Comparison of ENCODE assay signal across 2 cellular contexts in the genomic region with DNA sequence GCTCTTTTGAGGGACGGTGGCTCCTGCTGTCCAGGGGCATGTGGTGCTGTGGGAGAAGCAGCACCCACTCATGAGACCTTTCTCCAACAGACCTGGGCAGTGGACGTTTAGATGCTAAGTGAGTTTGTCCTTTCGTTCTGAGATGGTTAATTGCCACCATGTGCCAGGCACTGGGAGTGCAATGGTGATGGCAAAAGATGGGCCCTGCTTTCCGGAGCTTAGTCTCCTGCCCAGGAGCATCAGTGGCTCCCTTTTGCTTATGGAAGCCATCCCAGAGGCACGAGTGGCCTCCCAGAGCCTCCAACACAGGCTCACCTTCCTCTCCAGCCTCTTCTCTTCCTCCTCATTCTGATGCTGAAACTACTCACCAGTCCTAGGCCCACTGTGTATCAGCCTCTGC.
TF ChIP-seq lines count a peak whose summit lies in the region.

No MANE protein-coding gene starts in this region.

TF ChIP-seq in IMR-90, 13 proteins besides CTCF, POLR2A, EP300 and RAD21:
- TF ChIP-seq BHLHE40 (IDR thresholded peaks at IDR 0.05; ENCODE audit: low read depth, low read length): no peak
- TF ChIP-seq MXI1 (IDR thresholded peaks at IDR 0.05; ENCODE audit: borderline replicate concordance, low read depth, low read length): no peak
- TF ChIP-seq CEBPB (IDR thresholded peaks at IDR 0.05; ENCODE audit: low read depth, low read length): no peak

TF ChIP-seq in GM12878, 131 proteins besides CTCF, POLR2A, EP300 and RAD21:
- TF ChIP-seq SUPT20H (IDR thresholded peaks at IDR 0.05; ENCODE audit: borderline replicate concordance, control insufficient read depth, low read depth, low read length): no peak
- TF ChIP-seq TCF3 (IDR thresholded peaks at IDR 0.05; ENCODE audit: borderline replicate concordance, insufficient read depth, low read depth, low read length): no peak
- TF ChIP-seq ZNF622 (IDR thresholded peaks at IDR 0.05): no peak
- TF ChIP-seq, protein P1, sequence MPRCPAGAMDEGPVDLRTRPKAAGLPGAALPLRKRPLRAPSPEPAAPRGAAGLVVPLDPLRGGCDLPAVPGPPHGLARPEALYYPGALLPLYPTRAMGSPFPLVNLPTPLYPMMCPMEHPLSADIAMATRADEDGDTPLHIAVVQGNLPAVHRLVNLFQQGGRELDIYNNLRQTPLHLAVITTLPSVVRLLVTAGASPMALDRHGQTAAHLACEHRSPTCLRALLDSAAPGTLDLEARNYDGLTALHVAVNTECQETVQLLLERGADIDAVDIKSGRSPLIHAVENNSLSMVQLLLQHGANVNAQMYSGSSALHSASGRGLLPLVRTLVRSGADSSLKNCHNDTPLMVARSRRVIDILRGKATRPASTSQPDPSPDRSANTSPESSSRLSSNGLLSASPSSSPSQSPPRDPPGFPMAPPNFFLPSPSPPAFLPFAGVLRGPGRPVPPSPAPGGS (IDR thresholded peaks at IDR 0.05; ENCODE audit: borderline replicate concordance, insufficient read depth, low read depth, low read length, poor library complexity, severe bottlenecking): no peak
